8 cellular contexts compared by ENCODE assay signal in the genomic region with DNA sequence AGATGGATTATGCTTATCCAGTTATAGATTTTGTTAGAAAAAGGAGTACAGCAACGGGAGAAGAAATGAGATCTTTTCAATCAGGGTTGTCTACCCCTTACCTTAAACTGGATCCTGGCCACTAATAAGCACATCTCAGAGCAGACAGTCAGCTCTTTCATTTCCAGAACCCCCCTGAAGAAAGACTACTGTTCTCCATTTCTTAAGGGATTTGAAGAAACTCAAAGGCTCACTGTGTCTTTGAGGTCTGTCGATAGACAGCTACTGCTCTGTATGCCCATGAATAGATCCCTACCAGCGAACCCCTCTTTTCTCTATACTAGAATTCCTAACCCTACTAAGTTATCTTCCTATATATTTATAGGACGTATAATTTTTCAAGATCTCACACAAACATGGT. TPM values are rescaled to one million over a fixed set of nuclear protein-coding genes. Genes with fewer than 3 reads are reported as not detected.
A peak's percentile ranks its signal among the peaks of the same experiment; 100 is the strongest.
DNase-seq lines count a peak whose midpoint lies in the region; ATAC-seq and TF ChIP-seq lines count a peak whose summit lies in the region.

No MANE protein-coding gene starts in this region.

- no peaks in the 10 kb centered on the region for H3K4me1 ChIP-seq in ectodermal cell (ENCODE audit: control insufficient read depth, insufficient read depth, low read length)

- no peak for ATAC-seq in CD4-positive, alpha-beta T cell (ENCODE audit: poor library complexity)
- no peak for ATAC-seq in GM21367 (IDR thresholded peaks at IDR 0.05; ENCODE audit: unreplicated experiment)

- H3K27ac ChIP-seq in CD4-positive, alpha-beta T cell (ENCODE audit: low read depth, low read length): no peak overlapping the region
- H3K27ac ChIP-seq in ectodermal cell (ENCODE audit: insufficient read depth, low read depth, low read length, poor library complexity, severe bottlenecking): peak overlapping the region; percentile 86

- H3K9me3 Mint-ChIP-seq in CD4-positive, alpha-beta T cell: peaks cover 3% of the 10 kb centered on the region
- H3K9me3 Mint-ChIP-seq in neural crest cell: peaks cover 8% of the 10 kb centered on the region

- intact Hi-C loops in CD4-positive, alpha-beta T cell (cut with DNase I, micrococcal nuclease): loop anchor here in 1 of 2 experiments (2.0 to 10.0 kb wide), 8 partner anchors 67 to 1699 kb away; a partner anchor contains a TSS

- H3K4me3 Mint-ChIP-seq in CD4-positive, alpha-beta T cell: peak overlapping the region; percentile 91
- H3K4me3 Mint-ChIP-seq in neural crest cell: peak overlapping the region; percentile 98

- H3K36me3 ChIP-seq in MG63 (peaks cover 2% of the 10 kb centered on the region; the same call in 1 of the 2 replicates), ectodermal cell (ENCODE audit: control insufficient read depth, insufficient read depth, low read length) (peaks cover 13% of the 10 kb centered on the region)

- no peaks in the 10 kb centered on the region for H3K27me3 ChIP-seq in CD4-positive, alpha-beta T cell (ENCODE audit: control insufficient read depth, insufficient read depth, low read length)
- H3K27me3 ChIP-seq in MG63 (no peaks in the 10 kb centered on the region), ectodermal cell (ENCODE audit: control insufficient read depth, insufficient read depth, low read length, poor library complexity, severe bottlenecking) (no peaks in the 10 kb centered on the region)

- peaks cover 14% of the 10 kb centered on the region for H3K36me3 Mint-ChIP-seq in CD4-positive, alpha-beta T cell (ENCODE audit: low read depth)
- peaks cover 13% of the 10 kb centered on the region for H3K36me3 Mint-ChIP-seq in neural crest cell (ENCODE audit: low read depth)

- H3K27me3 Mint-ChIP-seq in CD4-positive, alpha-beta T cell: no peaks in the 10 kb centered on the region
- no peaks in the 10 kb centered on the region for H3K27me3 Mint-ChIP-seq in neural crest cell (ENCODE audit: low read depth)

- CTCF ChIA-PET in CD4-positive, alpha-beta T cell (lab: Charles Lee): no interaction called here

- H3K27ac Mint-ChIP-seq in CD4-positive, alpha-beta T cell: peak overlapping the region; percentile 88
- H3K27ac Mint-ChIP-seq in neural crest cell (ENCODE audit: unreplicated experiment): peak overlapping the region; percentile 98

- WGBS in ectodermal cell, 2 experiments: 5% methylated on average over 2 to 4 of the region's 4 CpGs

- no peak for TF ChIP-seq CTCF in CD4-positive, alpha-beta T cell (IDR thresholded peaks at IDR 0.05)
- TF ChIP-seq CTCF in neural crest cell (conservative IDR thresholded peaks at IDR 0.05): no peak

- peaks cover 22% of the 10 kb centered on the region for H3K4me1 Mint-ChIP-seq in CD4-positive, alpha-beta T cell (ENCODE audit: low read depth)
- H3K4me1 Mint-ChIP-seq in neural crest cell: peaks cover 44% of the 10 kb centered on the region

- POLR2A ChIA-PET in CD4-positive, alpha-beta T cell (lab: Charles Lee): interaction anchor here (0.7 to 3.0 kb wide), 5 partner anchors 11 to 665 kb away, joined by 3 to 42 read pairs (median 13); a partner anchor contains a TSS

- H3K4me3 ChIP-seq in MG63 (peak overlapping the region; percentile 73), ectodermal cell (ENCODE audit: insufficient read depth, low read depth, low read length) (peak overlapping the region; percentile 94)

- peaks cover 6% of the 10 kb centered on the region for H3K9me3 ChIP-seq in CD4-positive, alpha-beta T cell (ENCODE audit: control insufficient read depth, low read length)
- H3K9me3 ChIP-seq in MG63 (peaks cover 1% of the 10 kb centered on the region; the same call in 1 of the 2 replicates), ectodermal cell (ENCODE audit: control insufficient read depth, low read length) (peaks cover 3% of the 10 kb centered on the region)

- no peak for DNase-seq in CD4-positive, alpha-beta T cell
- DNase-seq in MG63 (no peak), neural crest cell (ENCODE audit: low read depth, low spot score) (no peak), H4 (ENCODE audit: low spot score) (no peak), retina (no peak)
- DNase-seq in stimulated activated naive CD4-positive, alpha-beta T cell treated with Interleukin-2 at 50 U/mL for 16 hours (lab: John Stamatoyannopoulos, UW): no peak

RNA-seq across cellular contexts. Expression of a gene that starts 1.0 kb away (rescaled TPM):
- 1 to 10 TPM; 3.5 to 3.7 TPM for total RNA-seq in CD4-positive, alpha-beta T cell
- total RNA-seq in MG63 (2014; rRNA removed; shearing (Covaris generic); ENCODE audit: low replicate concordance): 62.1 and 72.0 TPM in 2 replicates
- 80.3 TPM for polyA plus RNA-seq in ectodermal cell (2013, experiment 1 of 4)
- polyA plus RNA-seq in ectodermal cell (2013, experiment 2 of 4): 88.7 TPM
- 50.8 TPM for polyA plus RNA-seq in ectodermal cell (2013, experiment 3 of 4)
- 58.2 TPM for polyA plus RNA-seq in ectodermal cell (2013, experiment 4 of 4)
- 110 and 111 TPM in 2 replicates for total RNA-seq in neural crest cell
- total RNA-seq in H4 (2014; rRNA removed; shearing (Covaris generic)): 118 and 170 TPM in 2 replicates

Comparison
In these comparisons a context has a peak if more than half of its experiments do, and no peak if none do; other contexts are left out.
1. RNA of a gene that starts 1.0 kb away (total RNA-seq): 118 to 170 TPM in H4, 110 to 111 TPM in neural crest cell and 62.1 to 72.0 TPM in MG63; 3.5 to 3.7 TPM in CD4-positive, alpha-beta T cell; every median in the first group is over 10 times any median in the second.